8 cellular contexts compared by ENCODE assay signal in the genomic region with DNA sequence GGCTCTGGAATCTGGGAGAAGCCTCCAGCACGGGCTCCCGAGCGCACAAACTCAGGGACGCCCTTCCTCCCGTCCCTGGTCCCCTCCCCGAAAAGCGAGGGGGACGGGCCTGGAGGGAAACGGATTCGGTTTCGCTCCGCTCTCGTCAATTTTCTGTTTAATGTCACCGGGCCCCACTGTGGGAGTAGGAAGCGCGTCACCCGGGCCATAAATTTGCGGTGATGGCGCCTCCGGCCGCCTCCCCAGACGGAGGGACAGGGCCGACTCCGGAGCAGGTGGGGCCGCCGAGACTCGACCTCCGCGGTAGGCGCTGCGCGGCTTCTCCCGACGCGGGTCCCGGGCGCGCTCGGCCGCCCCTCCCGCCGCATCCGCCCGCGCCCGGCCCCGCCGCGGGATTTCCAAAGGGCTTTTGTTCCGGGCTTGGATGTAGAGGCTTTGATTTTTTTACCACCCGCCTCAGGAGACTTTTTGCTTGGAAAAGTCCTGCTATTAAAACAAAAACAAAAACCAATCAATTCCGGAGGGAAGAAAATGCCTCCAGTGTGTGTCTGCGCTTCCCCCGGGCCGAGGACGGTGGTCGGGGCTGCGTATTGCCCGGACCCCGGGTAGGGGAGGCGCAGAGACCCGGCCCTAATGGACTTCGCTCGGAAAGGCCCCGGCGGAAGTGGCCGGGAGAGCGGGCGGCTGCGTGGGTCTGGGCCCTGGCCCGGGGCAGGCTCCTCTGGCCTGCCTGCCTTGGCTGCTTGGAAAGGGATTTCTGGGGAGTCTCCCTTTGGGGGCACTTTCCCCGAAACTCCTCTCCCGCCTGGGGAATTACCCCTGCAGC. TPM values are rescaled to one million over a fixed set of nuclear protein-coding genes. Genes with fewer than 3 reads are reported as not detected.
DNase-seq lines count a peak whose midpoint lies in the region; ATAC-seq, FAIRE-seq and TF ChIP-seq lines count a peak whose summit lies in the region.

No MANE protein-coding gene starts in this region.

- 9 to 10% methylated on average over 73 of the region's 73 CpGs for WGBS in heart right ventricle, 2 donors
- WGBS in pancreas, 2 donors = 9 to 13% methylated on average over 53 to 73 of the region's 73 CpGs

- no peak for FAIRE-seq in pancreas (lab: Jason Lieb, UNC)

- TF ChIP-seq CTCF in Caco-2 (IDR thresholded peaks at IDR 0.05; ENCODE audit: insufficient read depth in 1 of 2, low read depth in 1 of 2, low read length in 1 of 2, severe bottlenecking in 1 of 2, unreplicated experiment in 1 of 2) = no peak
- TF ChIP-seq CTCF in heart right ventricle (IDR thresholded peaks at IDR 0.05) = no peak
- no peak for TF ChIP-seq CTCF in pancreas (IDR thresholded peaks at IDR 0.05)

- H3K27ac Mint-ChIP-seq in Caco-2 (ENCODE audit: unreplicated experiment) = peak overlapping the region; percentile 85
- H3K27ac Mint-ChIP-seq in activated naive CD4-positive, alpha-beta T cell treated with anti-CD3 and anti-CD28 coated beads, Interleukin-2, amount 50 U/mL, for 24 hours = peak overlapping the region; percentile 55

- peaks cover 20% of the 10 kb centered on the region for H3K4me1 Mint-ChIP-seq in Caco-2 (ENCODE audit: low read depth, unreplicated experiment)
- no peaks in the 10 kb centered on the region for H3K4me1 Mint-ChIP-seq in activated naive CD4-positive, alpha-beta T cell treated with anti-CD3 and anti-CD28 coated beads, Interleukin-2, amount 50 U/mL, for 24 hours

- H3K9me3 Mint-ChIP-seq in Caco-2 (ENCODE audit: unreplicated experiment) = no peaks in the 10 kb centered on the region
- H3K9me3 Mint-ChIP-seq in activated naive CD4-positive, alpha-beta T cell treated with anti-CD3 and anti-CD28 coated beads, Interleukin-2, amount 50 U/mL, for 24 hours = no peaks in the 10 kb centered on the region

- H3K4me3 Mint-ChIP-seq in Caco-2 (ENCODE audit: unreplicated experiment) = peak overlapping the region; percentile 78
- peak overlapping the region; percentile 76 for H3K4me3 Mint-ChIP-seq in activated naive CD4-positive, alpha-beta T cell treated with anti-CD3 and anti-CD28 coated beads, Interleukin-2, amount 50 U/mL, for 24 hours

- H3K27me3 ChIP-seq in Caco-2 (replicated peaks; ENCODE audit: control insufficient read depth, insufficient read depth, low read length) (no peaks in the 10 kb centered on the region), heart right ventricle (peaks cover 0 to 39% (median 0%) of the 10 kb centered on the region in 7 donors), pancreas (no peaks in the 10 kb centered on the region)

- peaks cover 2% of the 10 kb centered on the region; the same call in 1 of the 2 replicates for H3K36me3 ChIP-seq in Caco-2 (ENCODE audit: control insufficient read depth, insufficient read depth, low read length)
- no peaks in the 10 kb centered on the region for H3K36me3 ChIP-seq in heart right ventricle
- H3K36me3 ChIP-seq in pancreas = no peaks in the 10 kb centered on the region

- H3K9me3 ChIP-seq in Caco-2 (no peaks in the 10 kb centered on the region), heart right ventricle (no peaks in the 10 kb centered on the region), pancreas (no peaks in the 10 kb centered on the region)

- DNase-seq in Caco-2 (peak; percentile 74 to 77), M059J (ENCODE audit: low read depth) (peak; percentile 67), heart right ventricle (peak; percentile 66 to 84), pancreas (peak in 3 of 6 donors; percentile 64 to 83 (median 78))
- DNase-seq in central memory CD4-positive, alpha-beta T cell = no peak

- BruUV-seq in Caco-2 (replicated peaks; lab: Mats Ljungman, UMichigan) = TSS peak; percentile 86

- H3K4me3 ChIP-seq in Caco-2 (ENCODE audit: low read depth, low read length) (peak overlapping the region; percentile 39), heart right ventricle (peak overlapping the region; percentile 60 to 87 (median 79)), pancreas (peak overlapping the region; percentile 46 to 80 (median 58))

- CTCF ChIA-PET in Caco-2 (lab: Charles Lee) = no interaction called here

- H3K4me1 ChIP-seq in Caco-2 (peaks cover 27% of the 10 kb centered on the region), heart right ventricle (peaks cover 28 to 61% (median 52%) of the 10 kb centered on the region in 9 donors), pancreas (peaks cover 16 to 22% (median 21%) of the 10 kb centered on the region in 3 donors)

- peak; percentile 10 to 79 (median 52) for ATAC-seq in heart right ventricle
- ATAC-seq in pancreas = peak; percentile 33 to 58 (median 43)
- ATAC-seq in HG03378 (IDR thresholded peaks at IDR 0.05; ENCODE audit: unreplicated experiment) = no peak
- no peak for ATAC-seq in GM19324 (IDR thresholded peaks at IDR 0.05; ENCODE audit: low FRiP score, unreplicated experiment)

- intact Hi-C loops in Caco-2 (cut with micrococcal nuclease; ENCODE audit: unreplicated experiment) (loop anchor here (2.0 kb wide), 1 partner anchor 79 kb away; no protein-coding TSS in a partner anchor), heart right ventricle (cut with DNase I) (loop anchor here in 3 of 10 donors (1.0 to 10.0 kb wide), 3 partner anchors 41 to 93 kb away; a partner anchor contains a TSS), pancreas (cut with DNase I) (no loop called here)

- H3K36me3 Mint-ChIP-seq in Caco-2 (ENCODE audit: insufficient read depth, unreplicated experiment) = peaks cover 34% of the 10 kb centered on the region
- H3K36me3 Mint-ChIP-seq in activated naive CD4-positive, alpha-beta T cell treated with anti-CD3 and anti-CD28 coated beads, Interleukin-2, amount 50 U/mL, for 24 hours = no peaks in the 10 kb centered on the region

- POLR2A ChIA-PET in Caco-2 (lab: Charles Lee) = no interaction called here

- H3K27me3 Mint-ChIP-seq in Caco-2 (ENCODE audit: insufficient read depth, unreplicated experiment) = no peaks in the 10 kb centered on the region
- peaks cover 24% of the 10 kb centered on the region for H3K27me3 Mint-ChIP-seq in activated naive CD4-positive, alpha-beta T cell treated with anti-CD3 and anti-CD28 coated beads, Interleukin-2, amount 50 U/mL, for 24 hours

- H3K27ac ChIP-seq in heart right ventricle (peak overlapping the region; percentile 93 to 99 (median 98)), pancreas (peak overlapping the region; percentile 78 to 95 (median 88))

RNA-seq across cellular contexts. Expression of a gene that starts 7.8 kb away (rescaled TPM):
- 10.2 and 15.5 TPM in 2 replicates for total RNA-seq in Caco-2 (2022)
- total RNA-seq in M059J (2014; rRNA removed; shearing (Covaris generic)) = 1.0 and 4.3 TPM in 2 replicates
- 10 to 100 TPM in 2 of 10 donors, 1 to 10 TPM in 8; 6.3 to 11.1 (median 9.2) TPM for total RNA-seq in heart right ventricle
- 10 to 100 TPM in 1 of 2 donors, 1 to 10 TPM in 1; 4.8 to 13.1 TPM for polyA plus RNA-seq in heart right ventricle
- 10 to 100 TPM in 2 of 6 donors, 1 to 10 TPM in 4; 8.0 to 11.5 (median 9.6) TPM for total RNA-seq in pancreas
- polyA plus RNA-seq in pancreas = 10 to 100 TPM; 11.4 to 24.1 TPM

Comparison
In these comparisons a context has a peak if more than half of its experiments do, and no peak if none do; other contexts are left out.
1. ATAC-seq: peak in heart right ventricle (8 of 8) and pancreas (4 of 4); none in HG03378 (single experiment) and GM19324 (single experiment).
2. Peak in every context shown above with its lines, with median percentiles within 50 percentile points of each other: H3K4me3 ChIP-seq.